1 cellular context compared by ENCODE assay signal in the genomic region with DNA sequence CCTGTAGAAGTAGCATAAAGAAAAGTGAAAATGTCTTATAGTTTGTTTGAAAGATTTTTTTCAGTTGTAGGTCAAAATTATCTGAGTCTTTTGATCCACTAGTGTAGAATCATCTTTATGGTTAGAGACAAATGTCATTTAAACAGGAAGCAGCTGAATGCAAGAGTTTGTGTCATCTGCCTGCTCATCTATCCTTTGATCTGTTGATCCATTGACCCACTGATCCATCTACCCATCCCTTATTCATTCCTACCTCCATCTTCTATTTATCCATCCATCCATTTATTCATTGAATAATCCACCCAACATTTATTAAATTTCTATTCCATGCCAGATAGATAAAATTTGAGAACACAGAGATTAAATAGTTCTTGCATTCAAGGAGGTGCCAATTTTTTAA.
TF ChIP-seq lines count a peak whose summit lies in the region.

No MANE protein-coding gene starts in this region.

TF ChIP-seq in HepG2, 621 proteins besides CTCF, POLR2A, EP300 and RAD21 (continued from another document):
- TF ChIP-seq SOX13 (IDR thresholded peaks at IDR 0.05) (no peak), SOX13 (CRISPR knock-in tag; conservative IDR thresholded peaks at IDR 0.05 in 1 of 2, IDR thresholded peaks at IDR 0.05 in 1 of 2) (0 out of 4 replicates have a peak, but pooled peaks of 1 of the 2 experiments have one; percentile 21), CBX5 (CRISPR knock-in tag; IDR thresholded peaks at IDR 0.05; ENCODE audit: borderline replicate concordance) (no peak), CEBPG (CRISPR knock-in tag; IDR thresholded peaks at IDR 0.05) (0 out of 2 replicates have a peak, but pooled peaks have one; percentile 22), NR2F6 (IDR thresholded peaks at IDR 0.05) (no peak), NR2F6 (CRISPR knock-in tag; IDR thresholded peaks at IDR 0.05) (peak; percentile 55; the same call in 1 of the 2 replicates), GATAD2A (CRISPR knock-in tag; IDR thresholded peaks at IDR 0.05) (0 out of 2 replicates have a peak, but pooled peaks have one; percentile 24), XRCC5 (optimal IDR thresholded peaks at IDR 0.05; ENCODE audit: low read length) (no peak), ELF1 (CRISPR knock-in tag; IDR thresholded peaks at IDR 0.05) (0 out of 2 replicates have a peak, but pooled peaks have one; percentile 13), RARA (CRISPR knock-in tag; IDR thresholded peaks at IDR 0.05) (peak; percentile 25; the same call in 1 of the 2 replicates), YEATS4 (CRISPR knock-in tag; IDR thresholded peaks at IDR 0.05; ENCODE audit: borderline replicate concordance) (no peak), MED1 (CRISPR knock-in tag; IDR thresholded peaks at IDR 0.05) (0 out of 2 replicates have a peak, but pooled peaks have one; percentile 19), ZNF484 (CRISPR knock-in tag; IDR thresholded peaks at IDR 0.05; ENCODE audit: borderline replicate concordance, low read depth) (peak; percentile 95; the same call in 1 of the 2 replicates), SOX5 (CRISPR knock-in tag; IDR thresholded peaks at IDR 0.05; ENCODE audit: borderline replicate concordance) (peak; percentile 23; the same call in 1 of the 2 replicates), FOXP1 (IDR thresholded peaks at IDR 0.05) (no peak), FOXP1 (CRISPR knock-in tag; IDR thresholded peaks at IDR 0.05) (0 out of 2 replicates have a peak, but pooled peaks have one; percentile 15)
- TF ChIP-seq, protein P1, sequence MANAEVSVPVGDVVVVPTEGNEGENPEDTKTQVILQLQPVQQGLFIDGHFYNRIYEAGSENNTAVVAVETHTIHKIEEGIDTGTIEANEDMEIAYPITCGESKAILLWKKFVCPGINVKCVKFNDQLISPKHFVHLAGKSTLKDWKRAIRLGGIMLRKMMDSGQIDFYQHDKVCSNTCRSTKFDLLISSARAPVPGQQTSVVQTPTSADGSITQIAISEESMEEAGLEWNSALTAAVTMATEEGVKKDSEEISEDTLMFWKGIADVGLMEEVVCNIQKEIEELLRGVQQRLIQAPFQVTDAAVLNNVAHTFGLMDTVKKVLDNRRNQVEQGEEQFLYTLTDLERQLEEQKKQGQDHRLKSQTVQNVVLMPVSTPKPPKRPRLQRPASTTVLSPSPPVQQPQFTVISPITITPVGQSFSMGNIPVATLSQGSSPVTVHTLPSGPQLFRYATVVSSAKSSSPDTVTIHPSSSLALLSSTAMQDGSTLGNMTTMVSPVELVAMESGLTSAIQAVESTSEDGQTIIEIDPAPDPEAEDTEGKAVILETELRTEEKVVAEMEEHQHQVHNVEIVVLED (CRISPR knock-in tag; IDR thresholded peaks at IDR 0.05; ENCODE audit: borderline replicate concordance): no peak
